ENCODE assay signal across 1 cellular context in the genomic region with DNA sequence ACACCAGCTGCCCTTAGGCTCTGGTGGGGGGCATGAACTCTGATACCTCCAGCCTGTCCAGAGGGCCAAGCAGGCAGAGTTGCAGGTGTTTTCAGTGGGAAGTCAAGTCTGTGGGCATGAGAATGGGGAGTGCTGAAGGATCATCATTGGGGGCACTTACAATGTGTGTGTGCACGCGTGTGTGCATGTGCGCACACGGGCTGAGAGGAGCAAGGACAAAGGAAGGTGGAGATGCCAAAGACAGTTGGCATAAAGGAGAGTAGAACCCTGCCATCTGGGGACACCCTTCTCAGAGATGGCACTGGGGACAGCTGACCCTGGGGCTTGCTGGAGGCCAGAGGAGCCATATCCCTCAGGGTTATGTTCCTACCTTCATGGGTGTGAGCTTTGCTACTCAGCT.
TF ChIP-seq lines count a peak whose summit lies in the region.

No MANE protein-coding gene starts in this region.

TF ChIP-seq in HepG2, 621 proteins besides CTCF, POLR2A, EP300 and RAD21 (continued from another document):
- TF ChIP-seq, protein P1, sequence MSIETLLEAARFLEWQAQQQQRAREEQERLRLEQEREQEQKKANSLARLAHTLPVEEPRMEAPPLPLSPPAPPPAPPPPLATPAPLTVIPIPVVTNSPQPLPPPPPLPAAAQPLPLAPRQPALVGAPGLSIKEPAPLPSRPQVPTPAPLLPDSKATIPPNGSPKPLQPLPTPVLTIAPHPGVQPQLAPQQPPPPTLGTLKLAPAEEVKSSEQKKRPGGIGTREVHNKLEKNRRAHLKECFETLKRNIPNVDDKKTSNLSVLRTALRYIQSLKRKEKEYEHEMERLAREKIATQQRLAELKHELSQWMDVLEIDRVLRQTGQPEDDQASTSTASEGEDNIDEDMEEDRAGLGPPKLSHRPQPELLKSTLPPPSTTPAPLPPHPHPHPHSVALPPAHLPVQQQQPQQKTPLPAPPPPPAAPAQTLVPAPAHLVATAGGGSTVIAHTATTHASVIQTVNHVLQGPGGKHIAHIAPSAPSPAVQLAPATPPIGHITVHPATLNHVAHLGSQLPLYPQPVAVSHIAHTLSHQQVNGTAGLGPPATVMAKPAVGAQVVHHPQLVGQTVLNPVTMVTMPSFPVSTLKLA (IDR thresholded peaks at IDR 0.05), result peak; percentile 77
- no peak for TF ChIP-seq HES4 (CRISPR knock-in tag; IDR thresholded peaks at IDR 0.05; ENCODE audit: borderline replicate concordance)
